In the genomic region with DNA sequence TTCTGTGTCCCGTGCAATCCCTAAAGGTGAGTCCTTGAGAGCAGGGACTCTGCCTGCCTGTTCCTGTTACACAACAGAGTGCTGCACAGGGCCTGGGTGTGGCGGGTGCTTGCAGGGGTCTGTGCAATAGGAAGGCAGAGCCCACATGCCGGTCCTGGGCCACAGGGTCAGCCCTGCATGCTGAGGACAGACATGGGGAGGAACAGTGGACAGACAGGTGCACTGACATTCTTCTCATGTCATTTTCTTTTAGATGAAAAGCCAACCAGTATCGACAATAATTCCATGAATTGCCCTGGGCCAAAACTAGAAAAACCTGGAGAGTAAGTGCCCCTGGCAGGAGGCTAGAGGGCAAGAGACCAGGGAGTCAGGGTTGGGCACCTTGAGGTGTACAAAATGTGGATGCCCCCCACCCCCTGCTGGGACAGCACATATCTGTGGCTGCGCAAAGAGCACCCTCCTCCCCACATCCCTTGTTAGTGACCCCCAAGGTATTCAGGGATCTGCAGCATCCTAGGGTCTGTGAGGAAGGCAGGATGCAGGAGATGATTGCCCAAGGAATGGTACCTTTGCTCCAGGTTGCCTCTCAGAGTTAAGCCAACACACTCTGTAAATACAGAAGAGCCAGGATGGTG, we compare ENCODE assay signal across 29 cellular contexts. TPM values are rescaled to one million over a fixed set of nuclear protein-coding genes. Genes with fewer than 3 reads are reported as not detected.
"Had no signal": no experiment of that assay in that cellular context is flagged by ENCODE, and none has a peak within 500 bp of the region (broad histone marks: within the 10 kb centered on the region; RNA-seq: fewer than 3 reads in every experiment).

No MANE protein-coding gene starts in this region.

- ATAC-seq: activated T-cell treated with anti-CD3 and anti-CD28 coated beads, Interleukin-2, amount 50 U/mL, for 4 hours; WTC11 had no signal

- DNase-seq: activated CD4-positive, alpha-beta memory T cell treated with anti-CD3 and anti-CD28 coated beads for 36 hours; activated CD4-positive, alpha-beta T cell treated with anti-CD3 and anti-CD28 coated beads, Interleukin-2, amount 10 ng/mL, durations not matched to agents 7 days and 5 days; activated CD8-positive, alpha-beta memory T cell treated with anti-CD3 and anti-CD28 coated beads for 24 hours; activated gamma-delta T cell treated with Interleukin-2 at 50 U/mL for 16 hours; activated naive CD4-positive, alpha-beta T cell treated with anti-CD3 and anti-CD28 coated beads, Interleukin-2, amount 10 ng/mL, durations not matched to agents 7 days and 5 days; activated naive CD8-positive, alpha-beta T cell treated with anti-CD3 and anti-CD28 coated beads for 36 hours; activated T-cell treated with anti-CD3 and anti-CD28 coated beads, Interleukin-2, amount 50 U/mL, for 4 hours; brain microvascular endothelial cell; KG1; NCI-H1092 treated with DMSO at 0.1 percent for 48 hours; NCI-H1417 treated with DMSO at 0.1 percent for 48 hours; NCI-H1694; NCI-H2029; NCI-H2107; NCI-H2171 treated with DMSO at 0.1 percent for 48 hours; NCI-H345; NCI-H510A; NCI-H526 treated with DMSO at 0.1 percent for 48 hours; NCI-H82; NK-92 treated with Interleukin-12 subunit alpha and Interleukin-12 subunit beta, amount 100 ng/mL, for 24 hours; OCI-M1; SHP77 treated with DMSO at 0.1 percent for 48 hours; T-helper 9 cell had no signal

- H3K36me3 ChIP-seq: brain microvascular endothelial cell had no signal

- H3K27ac ChIP-seq: brain microvascular endothelial cell had no signal

RNA-seq across cellular contexts. Expression of a gene that starts 19.9 kb away (rescaled TPM):
- total RNA-seq: activated CD4-positive, alpha-beta memory T cell treated with anti-CD3 and anti-CD28 coated beads for 36 hours; activated naive CD8-positive, alpha-beta T cell treated with anti-CD3 and anti-CD28 coated beads for 36 hours; activated T-cell treated with anti-CD3 and anti-CD28 coated beads, Interleukin-2, amount 50 U/mL, for 4 hours; activated T-helper 2 cell treated with anti-CD3 and anti-CD28 coated beads, Interferon-gamma antibody, Interleukin-2, Interleukin-4, amounts not matched to agents 10 μg/mL and 5 μg/mL and 100 μg/mL, durations not matched to agents 14 hours and 24 hours and 36 hours; LHCN-M2; M059J; SK-MEL-5; WTC11 had no signal
- polyA plus RNA-seq: IgD-negative memory B cell had no signal
